8 cellular contexts compared by ENCODE assay signal in genomic region chr11:78420255-78420764, GRCh38. TPM values are rescaled to one million over a fixed set of nuclear protein-coding genes. Genes with fewer than 3 reads are reported as not detected.
DNase-seq lines count a peak whose midpoint lies in the region; ATAC-seq, FAIRE-seq and TF ChIP-seq lines count a peak whose summit lies in the region.

No MANE protein-coding gene starts in this region.

- DNase-seq in A549 (ENCODE audit: low read depth in 1 of 2, low spot score in 1 of 2), result peak; percentile 64 to 85
- DNase-seq in NCI-H524 treated with DMSO at 0.1 percent for 48 hours (lab: John Stamatoyannopoulos, UW), result peak; percentile 24
- DNase-seq in activated T-cell treated with anti-CD3 and anti-CD28 coated beads for 1 hour (ENCODE audit: low read depth), result peak; percentile 36
- peak; percentile 89 for DNase-seq in fibroblast of lung (ENCODE audit: low read depth in 2 of 2)
- peak in 9 of 10 donors; percentile 9 to 76 (median 35) for DNase-seq in naive thymus-derived CD8-positive, alpha-beta T cell
- DNase-seq in suprapubic skin (ENCODE audit: low spot score in 2 of 2), result peak; percentile 87 to 89

- TF ChIP-seq CTCF in A549 (IDR thresholded peaks at IDR 0.05) (peak; percentile 59), GM12872 (IDR thresholded peaks at IDR 0.05; ENCODE audit: insufficient read depth, low read depth, low read length) (peak; percentile 64), fibroblast of lung (conservative IDR thresholded peaks at IDR 0.05 in 1 of 2, IDR thresholded peaks at IDR 0.05 in 1 of 2; ENCODE audit: low read depth in 1 of 2, low read length in 2 of 2) (peak; percentile 65 to 71), suprapubic skin (IDR thresholded peaks at IDR 0.05) (peak; percentile 32 to 54)

- no peaks in the 10 kb centered on the region for H3K36me3 Mint-ChIP-seq in naive thymus-derived CD8-positive, alpha-beta T cell

- H3K9ac ChIP-seq in fibroblast of lung (ENCODE audit: insufficient read depth, low read length), result no peak overlapping the region

- no peaks in the 10 kb centered on the region for H3K9me3 Mint-ChIP-seq in naive thymus-derived CD8-positive, alpha-beta T cell

- H2AFZ ChIP-seq in fibroblast of lung (ENCODE audit: low read length), result no peak overlapping the region

- TF ChIP-seq EP300 in A549 (IDR thresholded peaks at IDR 0.05) (no peak), suprapubic skin (IDR thresholded peaks at IDR 0.05) (no peak)

- peak overlapping the region in 3 of 10 donors; percentile 4 to 40 (median 15) for H3K27ac Mint-ChIP-seq in naive thymus-derived CD8-positive, alpha-beta T cell

- H3K27ac ChIP-seq in A549 (peak overlapping the region; percentile 49 to 78; a peak in 5 of 6 replicates), fibroblast of lung (ENCODE audit: insufficient read depth, low read length) (peak overlapping the region; percentile 70), suprapubic skin (no peak overlapping the region)

- peaks cover 3% of the 10 kb centered on the region for H3K79me2 ChIP-seq in fibroblast of lung (ENCODE audit: control insufficient read depth, insufficient read depth, low read length)

- TF ChIP-seq RAD21 in A549 (conservative IDR thresholded peaks at IDR 0.05 in 1 of 2, IDR thresholded peaks at IDR 0.05 in 1 of 2), result peak; percentile 48; a peak in 4 of 5 replicates

- H3K4me3 ChIP-seq in A549, result peak overlapping the region; percentile 35
- no peak overlapping the region for H3K4me3 ChIP-seq in fibroblast of lung (replicated peaks in 1 of 4; ENCODE audit: control extremely low read depth in 1 of 4, insufficient read depth in 1 of 4, low read depth in 3 of 4, low read length in 4 of 4)
- H3K4me3 ChIP-seq in suprapubic skin, result no peak overlapping the region

- H3K27me3 ChIP-seq in fibroblast of lung (ENCODE audit: control insufficient read depth, insufficient read depth, low read length), result no peaks in the 10 kb centered on the region
- no peaks in the 10 kb centered on the region for H3K27me3 ChIP-seq in suprapubic skin

- ATAC-seq in A549, result peak; percentile 5 to 34
- ATAC-seq in naive thymus-derived CD8-positive, alpha-beta T cell, result no peak
- ATAC-seq in HG02678 (IDR thresholded peaks at IDR 0.05; ENCODE audit: unreplicated experiment), result no peak

- TF ChIP-seq POLR2A in A549 (IDR thresholded peaks at IDR 0.05; ENCODE audit: low read length), result no peak
- no peak for TF ChIP-seq POLR2A in suprapubic skin (IDR thresholded peaks at IDR 0.05)

- H3K4me3 Mint-ChIP-seq in naive thymus-derived CD8-positive, alpha-beta T cell, result peak overlapping the region in 6 of 10 donors; percentile 0 to 70 (median 20)

- 4% methylated on average over 9 of the region's 9 CpGs for WGBS in A549 (ENCODE audit: missing lambda C conversion rate)
- WGBS in suprapubic skin, result 5% methylated on average over 9 of the region's 9 CpGs

- CTCF ChIA-PET in A549 (lab: Yijun Ruan, JAX), result interaction anchor here (0.7 to 5.9 kb wide), 9 partner anchors 8 to 154 kb away, joined by 3 to 63 read pairs (median 4); partner anchors contain the start of gene NARS2

- POLR2A ChIA-PET in A549 (lab: Yijun Ruan, JAX), result interaction anchor here (0.9 kb wide), 1 partner anchor 155 kb away, joined by 3 read pairs; no protein-coding TSS in a partner anchor
- POLR2A ChIA-PET in naive thymus-derived CD8-positive, alpha-beta T cell (lab: Charles Lee), result interaction anchor here (0.6 kb wide), 1 partner anchor 425 kb away, joined by 3 read pairs; no protein-coding TSS in a partner anchor

- peaks cover 13 to 45% (median 23%) of the 10 kb centered on the region in 5 donors for H3K27me3 Mint-ChIP-seq in naive thymus-derived CD8-positive, alpha-beta T cell

- no peaks in the 10 kb centered on the region for H4K20me1 ChIP-seq in fibroblast of lung (ENCODE audit: control insufficient read depth, extremely low read depth, insufficient read depth, low read length)

- H3K9me3 ChIP-seq in A549 (no peaks in the 10 kb centered on the region), fibroblast of lung (ENCODE audit: control insufficient read depth, insufficient read depth, low read depth, low read length) (no peaks in the 10 kb centered on the region), suprapubic skin (no peaks in the 10 kb centered on the region)

- H3K4me2 ChIP-seq in A549, result peak overlapping the region; percentile 82
- H3K4me2 ChIP-seq in fibroblast of lung (ENCODE audit: extremely low read depth, insufficient read depth, low read length), result peak overlapping the region; percentile 20

- no peaks in the 10 kb centered on the region for H3K36me3 ChIP-seq in fibroblast of lung (ENCODE audit: control insufficient read depth, insufficient read depth, low read length)
- H3K36me3 ChIP-seq in suprapubic skin, result no peaks in the 10 kb centered on the region

- FAIRE-seq in A549 (lab: Jason Lieb, UNC), result no peak

- H3K4me1 Mint-ChIP-seq in naive thymus-derived CD8-positive, alpha-beta T cell, result peaks cover 16 to 55% (median 18%) of the 10 kb centered on the region in 4 donors

- H3K4me1 ChIP-seq in A549 (peaks cover 44% of the 10 kb centered on the region), fibroblast of lung (ENCODE audit: control insufficient read depth, extremely low read depth, insufficient read depth, low read length) (peaks cover 15% of the 10 kb centered on the region), suprapubic skin (peaks cover 45% of the 10 kb centered on the region)

TF ChIP-seq in A549, 52 proteins besides CTCF, POLR2A, EP300 and RAD21:
- TF ChIP-seq PBX3 (IDR thresholded peaks at IDR 0.05) (no peak), SMC3 (IDR thresholded peaks at IDR 0.05) (peak; percentile 27; the same call in 1 of the 3 replicates)

RNA-seq across cellular contexts. Expression of gene GAB2, which starts 2.7 kb away (rescaled TPM):
- 4.1 and 4.7 TPM in 2 replicates for polyA plus RNA-seq in A549 (2011; rRNA removed)
- 1.5 and 2.1 TPM in 2 replicates for polyA plus RNA-seq in A549 (2012; cell fraction: cytosol; rRNA removed)
- 3.1 and 4.1 TPM in 2 replicates for polyA plus RNA-seq in A549 (2012; cell fraction: nucleus; rRNA removed)
- polyA plus RNA-seq in A549 (2017; fragmentation: RNase III; extraction: RNeasy Plus Mini Kit Qiagen cat#74134 plus additional on column Dnase treatment), result 2.4 to 3.1 TPM (median 2.8 TPM) in 3 replicates
- 6.7 and 7.3 TPM in 2 replicates for polyA minus RNA-seq in A549 (2011; rRNA and poly(A)+ RNA removed)
- 12.8 and 14.0 TPM in 2 replicates for total RNA-seq in fibroblast of lung
- 6.4 and 7.1 TPM in 2 replicates for polyA plus RNA-seq in fibroblast of lung
- polyA plus RNA-seq in fibroblast of lung (2012), result 5.3 and 8.7 TPM in 2 replicates
- 14.8 and 18.8 TPM in 2 replicates for polyA minus RNA-seq in fibroblast of lung (ENCODE audit: low replicate concordance)
- 1 to 10 TPM; 1.8 to 3.0 TPM for total RNA-seq in naive thymus-derived CD8-positive, alpha-beta T cell
- polyA plus RNA-seq in naive thymus-derived CD8-positive, alpha-beta T cell, result under 1 TPM in 2 of 3 donors, not detected in 1; 0.16 to 0.23 TPM
- 10 to 100 TPM; 13.4 to 28.4 (median 19.8) TPM for total RNA-seq in suprapubic skin

Comparison
In these comparisons a context has a peak if more than half of its experiments do, and no peak if none do; other contexts are left out.
1. ATAC-seq: peak in A549 (2 of 2); none in naive thymus-derived CD8-positive, alpha-beta T cell (0 of 2) and HG02678 (single experiment).
2. DNase-seq: peak in every context shown above with its lines; median percentile 89 in fibroblast of lung; 88 in suprapubic skin; 74 in A549; 36 in activated T-cell treated with anti-CD3 and anti-CD28 coated beads for 1 hour; 35 in naive thymus-derived CD8-positive, alpha-beta T cell; 24 in NCI-H524 treated with DMSO at 0.1 percent for 48 hours.
3. Peak in every context shown above with its lines, with median percentiles within 50 percentile points of each other: CTCF ChIP-seq.